Comparison of ENCODE assay signal across 8 cellular contexts in genomic region chr1:203861379-203862184, GRCh38. TPM values are rescaled to one million over a fixed set of nuclear protein-coding genes. Genes with fewer than 3 reads are reported as not detected.
DNase-seq lines count a peak whose midpoint lies in the region; ATAC-seq and TF ChIP-seq lines count a peak whose summit lies in the region.

SNRPE (plus strand) TSS chr1:203861599; CDS start chr1:203861660, 61 bp downstream.

- H3K9me3 Mint-ChIP-seq in activated naive CD8-positive, alpha-beta T cell (ENCODE audit: low read depth): no peaks in the 10 kb centered on the region
- no peaks in the 10 kb centered on the region for H3K9me3 Mint-ChIP-seq in glutamatergic neuron (ENCODE audit: unreplicated experiment)
- H3K9me3 Mint-ChIP-seq in osteocyte (ENCODE audit: unreplicated experiment): no peaks in the 10 kb centered on the region

- H3K9me3 ChIP-seq in thymus (ENCODE audit: control insufficient read depth): no peaks in the 10 kb centered on the region

- H3K4me1 Mint-ChIP-seq in activated naive CD8-positive, alpha-beta T cell (ENCODE audit: low read depth): peaks cover 21% of the 10 kb centered on the region
- no peaks in the 10 kb centered on the region for H3K4me1 Mint-ChIP-seq in glutamatergic neuron (ENCODE audit: low read depth, unreplicated experiment)
- peaks cover 40% of the 10 kb centered on the region for H3K4me1 Mint-ChIP-seq in osteocyte (ENCODE audit: unreplicated experiment)

- no peaks in the 10 kb centered on the region for H3K27me3 Mint-ChIP-seq in activated naive CD8-positive, alpha-beta T cell
- H3K27me3 Mint-ChIP-seq in glutamatergic neuron (ENCODE audit: unreplicated experiment): peaks cover 5% of the 10 kb centered on the region
- no peaks in the 10 kb centered on the region for H3K27me3 Mint-ChIP-seq in osteocyte (ENCODE audit: unreplicated experiment)

- DNase-seq in GM12865 (ENCODE audit: low read depth) (peak; percentile 98), NCI-H1105 (lab: John Stamatoyannopoulos, UW) (peak; percentile 98), SKM-1 treated with dmso at 0.1 percent for 144 hours (lab: John Stamatoyannopoulos, UW; ENCODE audit: unreplicated experiment) (peak; percentile 100), glutamatergic neuron (peak; percentile 95), osteocyte (ENCODE audit: extremely low spot score, unreplicated experiment) (peak; percentile 98)

- TF ChIP-seq CTCF in GM12865 (IDR thresholded peaks at IDR 0.05; ENCODE audit: insufficient read depth, low read depth, low read length, missing control alignments) (peak; percentile 89), glutamatergic neuron (IDR thresholded peaks at IDR 0.05; ENCODE audit: partially characterized antibody, unreplicated experiment) (peak; percentile 96), osteocyte (IDR thresholded peaks at IDR 0.05) (peak; percentile 97)

- under 1% methylated on average over 48 of the region's 48 CpGs for WGBS in thymus

- H3K27me3 ChIP-seq in thymus (ENCODE audit: control insufficient read depth, insufficient read depth): no peaks in the 10 kb centered on the region

- H3K36me3 ChIP-seq in thymus (ENCODE audit: control insufficient read depth, insufficient read depth): peaks cover 20% of the 10 kb centered on the region

- H3K36me3 Mint-ChIP-seq in activated naive CD8-positive, alpha-beta T cell: peaks cover 2% of the 10 kb centered on the region
- H3K36me3 Mint-ChIP-seq in glutamatergic neuron (ENCODE audit: unreplicated experiment) (no peaks in the 10 kb centered on the region), osteocyte (ENCODE audit: unreplicated experiment) (peaks cover 16% of the 10 kb centered on the region)

- H3K27ac Mint-ChIP-seq in activated naive CD8-positive, alpha-beta T cell: peak within 1 kb of the TSS; percentile 99
- H3K27ac Mint-ChIP-seq in glutamatergic neuron (ENCODE audit: unreplicated experiment) (peak within 1 kb of the TSS; percentile 95), osteocyte (ENCODE audit: unreplicated experiment) (peak within 1 kb of the TSS; percentile 97)

- H3K27ac ChIP-seq in thymus (ENCODE audit: low read depth): no peak within 1 kb of the TSS

- H3K4me3 Mint-ChIP-seq in activated naive CD8-positive, alpha-beta T cell: peak within 1 kb of the TSS; percentile 100
- peak within 1 kb of the TSS; percentile 98 for H3K4me3 Mint-ChIP-seq in glutamatergic neuron (ENCODE audit: unreplicated experiment)
- H3K4me3 Mint-ChIP-seq in osteocyte (ENCODE audit: unreplicated experiment): peak within 1 kb of the TSS; percentile 100

- peak; percentile 96 for ATAC-seq in HG02642 (IDR thresholded peaks at IDR 0.05; ENCODE audit: poor library complexity, unreplicated experiment)

- H3K4me3 ChIP-seq in GM12865 (ENCODE audit: low read depth, low read length) (peak within 1 kb of the TSS; percentile 98), thymus (ENCODE audit: low read length) (peak within 1 kb of the TSS; percentile 83)

- no peaks in the 10 kb centered on the region for H3K4me1 ChIP-seq in thymus (ENCODE audit: control insufficient read depth, insufficient read depth, low read length)

RNA-seq across cellular contexts. Expression of gene SNRPE, which starts in this region (rescaled TPM):
- 109 TPM for total RNA-seq in glutamatergic neuron (ENCODE audit: unreplicated experiment)
- total RNA-seq in osteocyte: 95.7 and 102 TPM in 2 replicates
- polyA plus RNA-seq in thymus: 147 TPM
